Comparison of ENCODE assay signal across 1 cellular context in genomic region chr6:53044071-53044470, GRCh38.
TF ChIP-seq lines count a peak whose summit lies in the region.

No MANE protein-coding gene starts in this region.

TF ChIP-seq in K562, 482 proteins besides CTCF, POLR2A, EP300 and RAD21:
- no peak for TF ChIP-seq ZNF75A (CRISPR knock-in tag; IDR thresholded peaks at IDR 0.05)
- TF ChIP-seq ZNF507 (tag; conservative IDR thresholded peaks at IDR 0.05), result no peak
- TF ChIP-seq THRAP3 (IDR thresholded peaks at IDR 0.05; ENCODE audit: borderline replicate concordance), result no peak
- no peak for TF ChIP-seq IFI16 (CRISPR knock-in tag; IDR thresholded peaks at IDR 0.05)
TF ChIP-seq in K562: peak in this region for 0.
